1 cellular context compared by ENCODE assay signal in genomic region chr9:114614373-114614772, GRCh38.
TF ChIP-seq lines count a peak whose summit lies in the region.

No MANE protein-coding gene starts in this region.

TF ChIP-seq in HepG2, 621 proteins besides CTCF, POLR2A, EP300 and RAD21:
- TF ChIP-seq AGO2 (optimal IDR thresholded peaks at IDR 0.05; ENCODE audit: low read depth, low read length) (no peak), HNRNPUL1 (IDR thresholded peaks at IDR 0.05; ENCODE audit: low read depth, low read length) (no peak), ZNF317 (CRISPR knock-in tag; IDR thresholded peaks at IDR 0.05) (no peak), ZNF121 (CRISPR knock-in tag; IDR thresholded peaks at IDR 0.05) (no peak), CREB1 (IDR thresholded peaks at IDR 0.05) (no peak), CREB1 (CRISPR knock-in tag; IDR thresholded peaks at IDR 0.05) (no peak), ATF7-NPFF (CRISPR knock-in tag; IDR thresholded peaks at IDR 0.05; ENCODE audit: low read depth) (no peak), KDM6A (CRISPR knock-in tag; IDR thresholded peaks at IDR 0.05; ENCODE audit: low read depth) (no peak), IRF9 (CRISPR knock-in tag; IDR thresholded peaks at IDR 0.05; ENCODE audit: borderline replicate concordance) (no peak)
